9 cellular contexts compared by ENCODE assay signal in genomic region chr12:120249875-120250795, GRCh38. TPM values are rescaled to one million over a fixed set of nuclear protein-coding genes. Genes with fewer than 3 reads are reported as not detected.
DNase-seq lines count a peak whose midpoint lies in the region; ATAC-seq, FAIRE-seq and TF ChIP-seq lines count a peak whose summit lies in the region.
"Had no signal": no experiment of that assay in that cellular context is flagged by ENCODE, and none has a peak within 500 bp of the region (broad histone marks: within the 10 kb centered on the region; RNA-seq: fewer than 3 reads in every experiment).

No MANE protein-coding gene starts in this region.

- no peaks in the 10 kb centered on the region for H3K9me1 ChIP-seq in endothelial cell of umbilical vein (replicated peaks; ENCODE audit: control insufficient read depth, extremely low read depth, insufficient read depth, low read length)

- H3K27ac ChIP-seq in endothelial cell of umbilical vein (ENCODE audit: insufficient read depth, low read depth, low read length) (peak overlapping the region; percentile 56), brain microvascular endothelial cell (no peak overlapping the region)

- H3K27ac Mint-ChIP-seq in T-helper 17 cell (peak overlapping the region; percentile 97), osteocyte (ENCODE audit: unreplicated experiment) (peak overlapping the region; percentile 56)

- H3K4me3 Mint-ChIP-seq in T-helper 17 cell (peak overlapping the region; percentile 86), osteocyte (ENCODE audit: unreplicated experiment) (no peak overlapping the region)

- H3K36me3 ChIP-seq in endothelial cell of umbilical vein (ENCODE audit: control insufficient read depth in 2 of 2, extremely low read depth in 1 of 2, insufficient read depth in 2 of 2, low read length in 2 of 2) (no peaks in the 10 kb centered on the region), brain microvascular endothelial cell (replicated peaks) (peaks cover 25% of the 10 kb centered on the region)

- in situ Hi-C loops in brain microvascular endothelial cell (cut with HindIII; ENCODE audit: low pct_ligation_motif_present, low sequenced_read_pairs) = no loop called here

- H3K4me2 ChIP-seq in endothelial cell of umbilical vein (ENCODE audit: insufficient read depth, low read length) = peak overlapping the region; percentile 25

- H3K27me3 Mint-ChIP-seq in T-helper 17 cell (no peaks in the 10 kb centered on the region), osteocyte (ENCODE audit: unreplicated experiment) (no peaks in the 10 kb centered on the region)

- dilution Hi-C loops in endothelial cell of umbilical vein (cut with MboI; ENCODE audit: extremely low pct_ligation_motif_present, low sequenced_read_pairs) = no loop called here

- no peaks in the 10 kb centered on the region for H4K20me1 ChIP-seq in endothelial cell of umbilical vein (replicated peaks; ENCODE audit: control insufficient read depth, extremely low read depth, insufficient read depth, low read length)

- CTCF ChIA-PET in GM10248 (lab: Yijun Ruan, JAX) (interaction anchor here (0.9 to 17.2 kb wide), 8 partner anchors 10 to 54 kb away, joined by 3 to 271 read pairs (median 6); partner anchors contain the start of gene PXN), endothelial cell of umbilical vein (lab: Charles Lee) (interaction anchor here (1.2 to 33.5 kb wide), 4 partner anchors 4 to 52 kb away, joined by 5 to 1402 read pairs (median 906); partner anchors contain the start of genes PXN and SIRT4)

- TF ChIP-seq CTCF in GM10248 (IDR thresholded peaks at IDR 0.05; ENCODE audit: control extremely low read depth, extremely low read depth, low read depth, missing control alignments) = no peak
- TF ChIP-seq CTCF in endothelial cell of umbilical vein (IDR thresholded peaks at IDR 0.05; ENCODE audit: extremely low read depth in 1 of 2, insufficient read depth in 1 of 2, low read depth in 1 of 2, low read length in 2 of 2) = no peak
- TF ChIP-seq CTCF in osteocyte (IDR thresholded peaks at IDR 0.05) = no peak
- TF ChIP-seq CTCF in brain microvascular endothelial cell (IDR thresholded peaks at IDR 0.05; ENCODE audit: low read depth, low read length, missing control alignments) = no peak

- peaks cover 66% of the 10 kb centered on the region for H3K4me1 ChIP-seq in endothelial cell of umbilical vein (ENCODE audit: control insufficient read depth, extremely low read depth, insufficient read depth, low read length)

- H3K4me3 ChIP-seq in endothelial cell of umbilical vein (replicated peaks in 1 of 3; ENCODE audit: insufficient read depth in 1 of 3, low read depth in 1 of 3, low read length in 3 of 3) = peak overlapping the region in 1 of 3 experiments; percentile 5
- H3K4me3 ChIP-seq in brain microvascular endothelial cell (ENCODE audit: low read depth, low read length) = no peak overlapping the region

- no peaks in the 10 kb centered on the region for H3K9me3 Mint-ChIP-seq in osteocyte (ENCODE audit: unreplicated experiment)

- peaks cover 93% of the 10 kb centered on the region for H3K79me2 ChIP-seq in endothelial cell of umbilical vein (ENCODE audit: control insufficient read depth, insufficient read depth, low read length)

- TSS peak; percentile 37 for BruUV-seq in endothelial cell of umbilical vein (replicated peaks; lab: Mats Ljungman, UMichigan)

- FAIRE-seq in endothelial cell of umbilical vein (lab: Jason Lieb, UNC) = peak; percentile 66

- H3K27me3 ChIP-seq in endothelial cell of umbilical vein (ENCODE audit: control insufficient read depth in 2 of 2, insufficient read depth in 2 of 2, low read length in 2 of 2) (no peaks in the 10 kb centered on the region), brain microvascular endothelial cell (replicated peaks) (no peaks in the 10 kb centered on the region)

- DNase-seq in GM10248 (ENCODE audit: extremely low spot score) = peak; percentile 54
- no peak for DNase-seq in T-helper 17 cell
- DNase-seq in endothelial cell of umbilical vein (ENCODE audit: low read depth, low spot score) = peak; percentile 53
- DNase-seq in osteocyte (ENCODE audit: extremely low spot score, unreplicated experiment) = no peak
- no peak for DNase-seq in NCI-H2107 treated with DMSO at 0.1 percent for 48 hours (lab: John Stamatoyannopoulos, UW; ENCODE audit: unreplicated experiment)
- no peak for DNase-seq in brain microvascular endothelial cell
- DNase-seq in NCI-H1436 (lab: John Stamatoyannopoulos, UW) = no peak
- DNase-seq: NCI-H1417 had no signal

- H3K9me3 ChIP-seq in T-helper 17 cell (ENCODE audit: control insufficient read depth, low read length, poor library complexity, severe bottlenecking) = no peaks in the 10 kb centered on the region
- H3K9me3 ChIP-seq in endothelial cell of umbilical vein (replicated peaks; ENCODE audit: control insufficient read depth, insufficient read depth, low read length) = no peaks in the 10 kb centered on the region

- peak overlapping the region; percentile 12 for H3K9ac ChIP-seq in endothelial cell of umbilical vein (replicated peaks; ENCODE audit: extremely low read depth, insufficient read depth, low read length)

- intact Hi-C loops in endothelial cell of umbilical vein (cut with micrococcal nuclease) = loop anchor here (1.0 to 2.0 kb wide), 2 partner anchors 7 to 15 kb away; partner anchors contain the start of gene PXN

- POLR2A ChIA-PET in GM10248 (lab: Yijun Ruan, JAX) (interaction anchor here (2.0 to 4.1 kb wide), 2 partner anchors 42 to 49 kb away, joined by 6 to 24 read pairs; partner anchors contain the start of genes RNU4-1, RNU4-2 and RPLP0), endothelial cell of umbilical vein (lab: Charles Lee) (interaction anchor here (0.9 to 2.0 kb wide), 5 partner anchors 9 to 49 kb away, joined by 3 to 12 read pairs (median 8); partner anchors contain the start of genes RNU4-2 and RPLP0)

- peaks cover 75% of the 10 kb centered on the region for H3K4me1 Mint-ChIP-seq in T-helper 17 cell
- H3K4me1 Mint-ChIP-seq in osteocyte (ENCODE audit: unreplicated experiment) = peaks cover 62% of the 10 kb centered on the region

- H2AFZ ChIP-seq in endothelial cell of umbilical vein (ENCODE audit: low read depth, low read length) = no peak overlapping the region

- H3K36me3 Mint-ChIP-seq in T-helper 17 cell (ENCODE audit: low read depth) (peaks cover 10% of the 10 kb centered on the region), osteocyte (ENCODE audit: unreplicated experiment) (peaks cover 5% of the 10 kb centered on the region)

- peak; percentile 43 for TF ChIP-seq POLR2A in endothelial cell of umbilical vein (IDR thresholded peaks at IDR 0.05; ENCODE audit: low read depth, low read length)

- ATAC-seq in T-helper 17 cell (no peak), GM19463 (IDR thresholded peaks at IDR 0.05; ENCODE audit: unreplicated experiment) (no peak)

RNA-seq across cellular contexts. Expression of gene PXN, which starts 15.4 kb away (rescaled TPM):
- total RNA-seq in T-helper 17 cell (100 to 1,000 TPM; 155 to 190 TPM), endothelial cell of umbilical vein (228 and 258 TPM in 2 replicates), osteocyte (76.7 and 79.9 TPM in 2 replicates)
- 132 and 192 TPM in 2 replicates for polyA plus RNA-seq in endothelial cell of umbilical vein
- 97.5 and 108 TPM in 2 replicates for polyA plus RNA-seq in endothelial cell of umbilical vein (2011; cell fraction: cytosol; rRNA removed)
- 253 and 301 TPM in 2 replicates for polyA plus RNA-seq in endothelial cell of umbilical vein (2011; cell fraction: nucleus; rRNA removed)
- polyA plus RNA-seq in endothelial cell of umbilical vein (2012) = 204 and 280 TPM in 2 replicates
- polyA minus RNA-seq in endothelial cell of umbilical vein = 119 and 149 TPM in 2 replicates
- 23.4 TPM for polyA minus RNA-seq in endothelial cell of umbilical vein (2011; cell fraction: cytosol; rRNA and poly(A)+ RNA removed)
- 96.7 and 110 TPM in 2 replicates for polyA minus RNA-seq in endothelial cell of umbilical vein (2011; cell fraction: nucleus; rRNA and poly(A)+ RNA removed)

RNA-seq across cellular contexts. Expression of gene RNU4-2, which starts 41.6 kb away (rescaled TPM):
- total RNA-seq in T-helper 17 cell = over 10,000 TPM; 12,026 to 15,039 TPM
- 2,424 and 7,220 TPM in 2 replicates for total RNA-seq in endothelial cell of umbilical vein
- under 0.01 TPM in 2 replicates for polyA plus RNA-seq in endothelial cell of umbilical vein
- under 0.01 TPM in 2 replicates for polyA plus RNA-seq in endothelial cell of umbilical vein (2011; cell fraction: cytosol; rRNA removed)
- polyA plus RNA-seq in endothelial cell of umbilical vein (2011; cell fraction: nucleus; rRNA removed) = under 0.01 TPM in 2 replicates
- 82.7 and 305 TPM in 2 replicates for polyA plus RNA-seq in endothelial cell of umbilical vein (2012)
- under 0.01 TPM in 2 replicates for polyA minus RNA-seq in endothelial cell of umbilical vein
- polyA minus RNA-seq in endothelial cell of umbilical vein (2011; cell fraction: cytosol; rRNA and poly(A)+ RNA removed) = 34,060 TPM
- under 0.01 TPM in 2 replicates for polyA minus RNA-seq in endothelial cell of umbilical vein (2011; cell fraction: nucleus; rRNA and poly(A)+ RNA removed)
- total RNA-seq in osteocyte = 6,059 and 6,780 TPM in 2 replicates

RNA-seq across cellular contexts. Expression of gene RNU4-1, which starts 42.9 kb away (rescaled TPM):
- total RNA-seq in T-helper 17 cell = 1,000 to 10,000 TPM; 2,168 to 2,286 TPM
- 2,141 and 7,155 TPM in 2 replicates for total RNA-seq in endothelial cell of umbilical vein
- under 0.01 TPM in 2 replicates for polyA plus RNA-seq in endothelial cell of umbilical vein
- polyA plus RNA-seq in endothelial cell of umbilical vein (2011; cell fraction: cytosol; rRNA removed) = under 0.01 TPM in 1 of 2 replicates, not detected in the other
- under 0.01 TPM in 2 replicates for polyA plus RNA-seq in endothelial cell of umbilical vein (2011; cell fraction: nucleus; rRNA removed)
- 82.7 and 366 TPM in 2 replicates for polyA plus RNA-seq in endothelial cell of umbilical vein (2012)
- under 0.01 TPM in 2 replicates for polyA minus RNA-seq in endothelial cell of umbilical vein
- polyA minus RNA-seq in endothelial cell of umbilical vein (2011; cell fraction: cytosol; rRNA and poly(A)+ RNA removed) = 35,848 TPM
- polyA minus RNA-seq in endothelial cell of umbilical vein (2011; cell fraction: nucleus; rRNA and poly(A)+ RNA removed) = under 0.01 TPM in 2 replicates
- total RNA-seq in osteocyte = 2,875 and 3,252 TPM in 2 replicates

RNA-seq across cellular contexts. Expression of gene RPLP0, which starts 49.2 kb away (rescaled TPM):
- total RNA-seq in T-helper 17 cell (1,000 to 10,000 TPM; 2,187 to 2,381 TPM), endothelial cell of umbilical vein (2,020 and 2,099 TPM in 2 replicates), osteocyte (2,037 TPM in 2 replicates)
- 7,015 and 7,522 TPM in 2 replicates for polyA plus RNA-seq in endothelial cell of umbilical vein
- 8,040 and 8,266 TPM in 2 replicates for polyA plus RNA-seq in endothelial cell of umbilical vein (2011; cell fraction: cytosol; rRNA removed)
- polyA plus RNA-seq in endothelial cell of umbilical vein (2011; cell fraction: nucleus; rRNA removed) = 2,768 and 3,060 TPM in 2 replicates
- polyA plus RNA-seq in endothelial cell of umbilical vein (2012) = 2,884 and 3,284 TPM in 2 replicates
- polyA minus RNA-seq in endothelial cell of umbilical vein = 3,611 and 3,830 TPM in 2 replicates
- 2,139 TPM for polyA minus RNA-seq in endothelial cell of umbilical vein (2011; cell fraction: cytosol; rRNA and poly(A)+ RNA removed)
- 516 and 595 TPM in 2 replicates for polyA minus RNA-seq in endothelial cell of umbilical vein (2011; cell fraction: nucleus; rRNA and poly(A)+ RNA removed)

RNA-seq across cellular contexts. Expression of gene SIRT4, which starts 52.0 kb away (rescaled TPM):
- 1 to 10 TPM in 1 of 2 donors, under 1 TPM in 1; 0.45 to 1.4 TPM for total RNA-seq in T-helper 17 cell
- 1.2 and 1.4 TPM in 2 replicates for total RNA-seq in endothelial cell of umbilical vein
- polyA plus RNA-seq in endothelial cell of umbilical vein = 0.76 and 0.79 TPM in 2 replicates
- polyA plus RNA-seq in endothelial cell of umbilical vein (2011; cell fraction: cytosol; rRNA removed) = 0.86 and 0.96 TPM in 2 replicates
- 0.76 and 0.83 TPM in 2 replicates for polyA plus RNA-seq in endothelial cell of umbilical vein (2011; cell fraction: nucleus; rRNA removed)
- polyA plus RNA-seq in endothelial cell of umbilical vein (2012) = 0.90 and 1.1 TPM in 2 replicates
- polyA minus RNA-seq in endothelial cell of umbilical vein = 1.6 and 1.9 TPM in 2 replicates
- polyA minus RNA-seq in endothelial cell of umbilical vein (2011; cell fraction: cytosol; rRNA and poly(A)+ RNA removed) = 1.5 TPM
- polyA minus RNA-seq in endothelial cell of umbilical vein (2011; cell fraction: nucleus; rRNA and poly(A)+ RNA removed) = 0.34 and 0.87 TPM in 2 replicates
- total RNA-seq in osteocyte = 0.94 and 0.97 TPM in 2 replicates

Comparison
In these comparisons a context has a peak if more than half of its experiments do, and no peak if none do; other contexts are left out.
1. DNase-seq: peak in GM10248 (single experiment) and endothelial cell of umbilical vein (single experiment); none in T-helper 17 cell (0 of 3), osteocyte (single experiment), NCI-H2107 treated with DMSO at 0.1 percent for 48 hours (single experiment), brain microvascular endothelial cell (single experiment) and NCI-H1436 (single experiment).